12 cellular contexts compared by ENCODE assay signal in genomic region chr19:14002571-14003278, GRCh38. TPM values are rescaled to one million over a fixed set of nuclear protein-coding genes. Genes with fewer than 3 reads are reported as not detected.
DNase-seq lines count a peak whose midpoint lies in the region; ATAC-seq and TF ChIP-seq lines count a peak whose summit lies in the region.
"Had no signal": no experiment of that assay in that cellular context is flagged by ENCODE, and none has a peak within 500 bp of the region (broad histone marks: within the 10 kb centered on the region; RNA-seq: fewer than 3 reads in every experiment).

No MANE protein-coding gene starts in this region.

- no peak for ATAC-seq in naive thymus-derived CD8-positive, alpha-beta T cell

- in situ Hi-C loops in mammary epithelial cell (cut with MboI; ENCODE audit: low sequenced_read_pairs in 2 of 2), result no loop called here

- intact Hi-C loops in A673 (cut with micrococcal nuclease; ENCODE audit: unreplicated experiment), result no loop called here
- intact Hi-C loops in mammary epithelial cell (cut with micrococcal nuclease), result no loop called here

- no peaks in the 10 kb centered on the region for H3K27me3 ChIP-seq in A673 (replicated peaks; ENCODE audit: insufficient read depth, low read depth, low read length, poor library complexity)
- no peaks in the 10 kb centered on the region for H3K27me3 ChIP-seq in mammary epithelial cell (ENCODE audit: insufficient read depth, low read length)

- H3K36me3 ChIP-seq in A673 (ENCODE audit: insufficient read depth, low read length, poor library complexity, severe bottlenecking), result peaks cover 4% of the 10 kb centered on the region
- no peaks in the 10 kb centered on the region for H3K36me3 ChIP-seq in mammary epithelial cell (ENCODE audit: insufficient read depth, low read length)

- BruUV-seq in A673 (replicated peaks; lab: Mats Ljungman, UMichigan), result no TSS peak
- no TSS peak for BruUV-seq in mammary epithelial cell (replicated peaks; lab: Mats Ljungman, UMichigan)

- H2AFZ ChIP-seq in mammary epithelial cell (ENCODE audit: low read depth, low read length), result peak overlapping the region; percentile 26

- H3K79me2 ChIP-seq in mammary epithelial cell (ENCODE audit: insufficient read depth, low read length), result peaks cover 54% of the 10 kb centered on the region

- CTCF ChIA-PET in A673 (lab: Charles Lee), result no interaction called here
- CTCF ChIA-PET in mammary epithelial cell (lab: Charles Lee; ENCODE audit: low non-redundant PET), result no interaction called here

- H3K27ac ChIP-seq in A673 (ENCODE audit: low read depth, low read length, poor library complexity, severe bottlenecking), result peak overlapping the region; percentile 27
- no peak overlapping the region for H3K27ac ChIP-seq in mammary epithelial cell (ENCODE audit: insufficient read depth, low read depth, low read length)

- H3K27me3 Mint-ChIP-seq in naive thymus-derived CD8-positive, alpha-beta T cell, result peaks cover 0 to 2% (median 0%) of the 10 kb centered on the region in 5 donors

- no peak overlapping the region for H3K4me2 ChIP-seq in mammary epithelial cell (ENCODE audit: insufficient read depth, low read depth, low read length)

- dilution Hi-C loops in mammary epithelial cell (cut with HindIII; ENCODE audit: low sequenced_read_pairs), result no loop called here

- no peaks in the 10 kb centered on the region for H3K9me3 Mint-ChIP-seq in naive thymus-derived CD8-positive, alpha-beta T cell

- no peak for TF ChIP-seq CTCF in A673 (conservative IDR thresholded peaks at IDR 0.05; ENCODE audit: low read depth, low read length)
- TF ChIP-seq CTCF in mammary epithelial cell (conservative IDR thresholded peaks at IDR 0.05 in 1 of 2, IDR thresholded peaks at IDR 0.05 in 1 of 2; ENCODE audit: extremely low read depth in 1 of 2, insufficient read depth in 1 of 2, low read depth in 1 of 2, low read length in 2 of 2), result no peak

- H3K4me1 ChIP-seq in A673 (ENCODE audit: insufficient read depth, low read length, poor library complexity, severe bottlenecking) (peaks cover 11% of the 10 kb centered on the region), mammary epithelial cell (ENCODE audit: insufficient read depth, low read length) (peaks cover 16% of the 10 kb centered on the region)

- POLR2A ChIA-PET in A673 (lab: Charles Lee; ENCODE audit: low non-redundant PET), result no interaction called here
- POLR2A ChIA-PET in naive thymus-derived CD8-positive, alpha-beta T cell (lab: Charles Lee), result interaction anchor here (0.6 to 18.9 kb wide), 8 partner anchors 15 to 124 kb away, joined by 3 to 481 read pairs (median 5); partner anchors contain the start of genes DCAF15, IL27RA and RLN3

- H3K9me3 ChIP-seq in A673 (ENCODE audit: low read depth, low read length, poor library complexity, severe bottlenecking), result peaks cover 6% of the 10 kb centered on the region
- H3K9me3 ChIP-seq in mammary epithelial cell (replicated peaks; ENCODE audit: insufficient read depth, low read length), result peaks cover 8% of the 10 kb centered on the region

- H3K4me1 Mint-ChIP-seq in naive thymus-derived CD8-positive, alpha-beta T cell, result peaks cover 26 to 78% (median 65%) of the 10 kb centered on the region in 4 donors

- peak overlapping the region; percentile 41 to 78 (median 68) for H3K4me3 Mint-ChIP-seq in naive thymus-derived CD8-positive, alpha-beta T cell

- no peak overlapping the region for H3K4me3 ChIP-seq in A673 (ENCODE audit: low read depth, low read length, poor library complexity, severe bottlenecking)
- no peak overlapping the region for H3K4me3 ChIP-seq in mammary epithelial cell (replicated peaks in 1 of 3; ENCODE audit: insufficient read depth in 1 of 3, low read depth in 2 of 3, low read length in 3 of 3)

- 65% methylated on average over 12 of the region's 13 CpGs for WGBS in mammary epithelial cell (ENCODE audit: low coverage, missing lambda C conversion rate)

- peak overlapping the region; percentile 94 to 100 (median 98) for H3K27ac Mint-ChIP-seq in naive thymus-derived CD8-positive, alpha-beta T cell

- no peak for DNase-seq in A673 (ENCODE audit: low spot score)
- peak; percentile 4 for DNase-seq in HuH-7.5 (ENCODE audit: low spot score)
- DNase-seq in mammary epithelial cell, result no peak
- DNase-seq in naive thymus-derived CD8-positive, alpha-beta T cell, result peak in 5 of 10 donors; percentile 23 to 54 (median 46)
- DNase-seq in NCI-H187 treated with DMSO at 0.1 percent for 48 hours (lab: John Stamatoyannopoulos, UW), result no peak
- DNase-seq in NCI-H82 treated with DMSO at 0.1 percent for 48 hours (lab: John Stamatoyannopoulos, UW; ENCODE audit: unreplicated experiment), result no peak
- no peak for DNase-seq in MV-4-11 (lab: John Stamatoyannopoulos, UW)
- DNase-seq in middle frontal gyrus (ENCODE audit: extremely low spot score, low spot score), result no peak
- DNase-seq: activated CD4-positive, alpha-beta T cell treated with anti-CD3 and anti-CD28 coated beads for 1 hour; DMS53; stimulated activated CD4-positive, alpha-beta T cell treated with anti-CD3 and anti-CD28 coated beads, Interleukin-12 subunit alpha, Interleukin-12 subunit beta, amount 100 ng/mL, for 4 hours had no signal

- H4K20me1 ChIP-seq in mammary epithelial cell (ENCODE audit: insufficient read depth, low read length), result no peaks in the 10 kb centered on the region

- H3K36me3 Mint-ChIP-seq in naive thymus-derived CD8-positive, alpha-beta T cell, result peaks cover 0 to 7% (median 4%) of the 10 kb centered on the region in 3 donors

- H3K9ac ChIP-seq in mammary epithelial cell (ENCODE audit: insufficient read depth, low read length), result no peak overlapping the region

RNA-seq across cellular contexts. Expression of gene RFX1, which starts 3.4 kb away (rescaled TPM):
- total RNA-seq in A673 (2021) (19.5 and 23.1 TPM in 2 replicates), mammary epithelial cell (10 to 100 TPM in 1 of 2 donors, 1 to 10 TPM in 1; 2.7 to 12.0 TPM)
- polyA plus RNA-seq in mammary epithelial cell, result 1.2 TPM
- polyA minus RNA-seq in mammary epithelial cell, result 3.8 TPM
- 10 to 100 TPM; 17.1 to 18.8 TPM for total RNA-seq in naive thymus-derived CD8-positive, alpha-beta T cell
- 1 to 10 TPM in 2 of 3 donors, under 1 TPM in 1; 0.84 to 1.1 (median 1.0) TPM for polyA plus RNA-seq in naive thymus-derived CD8-positive, alpha-beta T cell

RNA-seq across cellular contexts. Expression of gene RLN3, which starts 25.2 kb away (rescaled TPM):
- not detected in 2 replicates for total RNA-seq in A673 (2021)
- total RNA-seq in mammary epithelial cell, result not detected
- polyA plus RNA-seq in mammary epithelial cell, result not detected
- not detected for polyA minus RNA-seq in mammary epithelial cell
- not detected for total RNA-seq in naive thymus-derived CD8-positive, alpha-beta T cell
- polyA plus RNA-seq in naive thymus-derived CD8-positive, alpha-beta T cell, result under 1 TPM in 1 of 3 donors, not detected in 2; 0.50 TPM
- total RNA-seq: M059J had no signal

RNA-seq across cellular contexts. Expression of gene IL27RA, which starts 28.8 kb away (rescaled TPM):
- total RNA-seq in A673 (2021) (5.4 and 6.0 TPM in 2 replicates), mammary epithelial cell (1 to 10 TPM; 3.2 to 6.9 TPM)
- polyA plus RNA-seq in mammary epithelial cell, result 10.3 TPM
- polyA minus RNA-seq in mammary epithelial cell, result 1.1 TPM
- total RNA-seq in naive thymus-derived CD8-positive, alpha-beta T cell, result 10 to 100 TPM; 54.2 to 54.7 TPM
- 10 to 100 TPM; 54.5 to 91.2 (median 83.9) TPM for polyA plus RNA-seq in naive thymus-derived CD8-positive, alpha-beta T cell

RNA-seq across cellular contexts. Expression of gene DCAF15, which starts 50.4 kb away (rescaled TPM):
- total RNA-seq in A673 (2021) (62.4 and 65.4 TPM in 2 replicates), mammary epithelial cell (10 to 100 TPM; 15.2 to 31.3 TPM)
- 34.4 TPM for polyA plus RNA-seq in mammary epithelial cell
- polyA minus RNA-seq in mammary epithelial cell, result 12.9 TPM
- total RNA-seq in naive thymus-derived CD8-positive, alpha-beta T cell, result 10 to 100 TPM; 93.5 to 93.6 TPM
- polyA plus RNA-seq in naive thymus-derived CD8-positive, alpha-beta T cell, result 1 to 10 TPM; 2.9 to 6.0 (median 3.4) TPM

RNA-seq across cellular contexts. Expression of gene PALM3, which starts 59.2 kb away (rescaled TPM):
- 18.5 and 21.8 TPM in 2 replicates for total RNA-seq in A673 (2021)
- total RNA-seq in mammary epithelial cell, result not detected
- not detected for polyA plus RNA-seq in mammary epithelial cell
- not detected for polyA minus RNA-seq in mammary epithelial cell
- total RNA-seq in naive thymus-derived CD8-positive, alpha-beta T cell, result not detected
- under 1 TPM in 1 of 3 donors, not detected in 2; 0.13 TPM for polyA plus RNA-seq in naive thymus-derived CD8-positive, alpha-beta T cell
